ENCODE assay signal across 26 cellular contexts in genomic region chr2:150445404-150445803, GRCh38. TPM values are rescaled to one million over a fixed set of nuclear protein-coding genes. Genes with fewer than 3 reads are reported as not detected.
DNase-seq lines count a peak whose midpoint lies in the region; ATAC-seq, FAIRE-seq and TF ChIP-seq lines count a peak whose summit lies in the region.
"Had no signal": no experiment of that assay in that cellular context is flagged by ENCODE, and none has a peak within 500 bp of the region (broad histone marks: within the 10 kb centered on the region; RNA-seq: fewer than 3 reads in every experiment).

No MANE protein-coding gene starts in this region.

- 0 out of 3 replicates have a peak, but pooled peaks cover 2% of the 10 kb centered on the region for H3K9me3 ChIP-seq in A549
- H3K9me3 ChIP-seq in K562 (replicated peaks; ENCODE audit: control insufficient read depth, insufficient read depth, low read depth, low read length) = no peaks in the 10 kb centered on the region
- no peaks in the 10 kb centered on the region for H3K9me3 ChIP-seq in uterus
- no peaks in the 10 kb centered on the region for H3K9me3 ChIP-seq in right cardiac atrium (ENCODE audit: control insufficient read depth, low read length)
- H3K9me3 ChIP-seq: BE2C, BLaER1 had no signal

- no peak for TF ChIP-seq RAD21 in A549 (conservative IDR thresholded peaks at IDR 0.05 in 1 of 2, IDR thresholded peaks at IDR 0.05 in 1 of 2)
- no peak for TF ChIP-seq RAD21 in K562 (CRISPR knock-in tag; conservative IDR thresholded peaks at IDR 0.05 in 1 of 2, IDR thresholded peaks at IDR 0.05 in 1 of 2)

- H3K36me3 ChIP-seq in K562 (ENCODE audit: control insufficient read depth, insufficient read depth, low read length) (no peaks in the 10 kb centered on the region), uterus (no peaks in the 10 kb centered on the region)
- H3K36me3 ChIP-seq: BE2C, BLaER1 had no signal

- no peak overlapping the region for H3K4me3 ChIP-seq in A549
- H3K4me3 ChIP-seq in K562 = no peak overlapping the region
- no peak overlapping the region for H3K4me3 ChIP-seq in uterus
- H3K4me3 ChIP-seq in right cardiac atrium (ENCODE audit: low read length) = no peak overlapping the region
- H3K4me3 ChIP-seq: BLaER1 had no signal

- no peak for ATAC-seq in A549
- ATAC-seq in K562 = no peak
- no peak for ATAC-seq in HG03520 (IDR thresholded peaks at IDR 0.05; ENCODE audit: unreplicated experiment)
- ATAC-seq in right cardiac atrium = no peak

- H3K9me1 ChIP-seq in K562 (ENCODE audit: control insufficient read depth, insufficient read depth, low read length) = no peaks in the 10 kb centered on the region

- no peak overlapping the region for H2AFZ ChIP-seq in K562 (ENCODE audit: low read depth, low read length)

- H4K20me1 ChIP-seq in K562 (replicated peaks; ENCODE audit: control insufficient read depth, insufficient read depth, low read length) = no peaks in the 10 kb centered on the region
- H4K20me1 ChIP-seq: BLaER1 had no signal

- 70% methylated on average over 1 of the region's 1 CpG for WGBS in A549 (ENCODE audit: missing lambda C conversion rate)
- 0% methylated on average over 1 of the region's 1 CpG for WGBS in K562 (ENCODE audit: insufficient coverage, low coverage, missing lambda C conversion rate)
- 87% methylated on average over 1 of the region's 1 CpG for WGBS in right cardiac atrium

- no peak for TF ChIP-seq CTCF in A549 (IDR thresholded peaks at IDR 0.05)
- no peak for TF ChIP-seq CTCF in K562 (IDR thresholded peaks at IDR 0.05 in 2 of 3, conservative IDR thresholded peaks at IDR 0.05 in 1 of 3; ENCODE audit: insufficient read depth in 2 of 3, low read depth in 1 of 3, low read length in 3 of 3)
- TF ChIP-seq CTCF in uterus (IDR thresholded peaks at IDR 0.05) = no peak

- H3K27me3 ChIP-seq in K562 (ENCODE audit: control insufficient read depth in 2 of 2, insufficient read depth in 2 of 2, low read length in 2 of 2) (no peaks in the 10 kb centered on the region), uterus (no peaks in the 10 kb centered on the region), right cardiac atrium (ENCODE audit: control insufficient read depth, insufficient read depth) (no peaks in the 10 kb centered on the region)
- H3K27me3 ChIP-seq: BE2C, BLaER1 had no signal

- no peak overlapping the region for H3K9ac ChIP-seq in K562 (ENCODE audit: insufficient read depth in 1 of 2, low read depth in 2 of 2, low read length in 2 of 2)
- H3K9ac ChIP-seq: BLaER1 had no signal

- intact Hi-C loops in K562 (cut with micrococcal nuclease) (no loop called here), uterus (cut with DNase I; ENCODE audit: low total_unique reads) (no loop called here), right cardiac atrium (cut with DNase I) (no loop called here)

- H3K79me2 ChIP-seq in K562 (ENCODE audit: control insufficient read depth, insufficient read depth, low read length) = no peaks in the 10 kb centered on the region

- no peak for FAIRE-seq in A549 (lab: Jason Lieb, UNC)
- FAIRE-seq in G401.6 (lab: Jason Lieb, UNC) = peak; percentile 6
- no peak for FAIRE-seq in K562 (lab: Jason Lieb, UNC)
- FAIRE-seq: A204.1, GM12891, GM19239 had no signal

- TF ChIP-seq POLR2A in A549 (IDR thresholded peaks at IDR 0.05; ENCODE audit: low read length) (no peak), K562 (conservative IDR thresholded peaks at IDR 0.05) (no peak), uterus (IDR thresholded peaks at IDR 0.05) (no peak)

- H3K4me2 ChIP-seq in A549 = no peak overlapping the region
- H3K4me2 ChIP-seq in K562 (ENCODE audit: insufficient read depth, low read length) = no peak overlapping the region
- H3K4me2 ChIP-seq: BLaER1 had no signal

- TF ChIP-seq EP300 in A549 (IDR thresholded peaks at IDR 0.05) = no peak
- no peak for TF ChIP-seq EP300 in K562 (IDR thresholded peaks at IDR 0.05; ENCODE audit: low read length)

- H3K27ac ChIP-seq in A549 (no peak overlapping the region), K562 (ENCODE audit: extremely low read depth, low read depth, low read length) (no peak overlapping the region), uterus (no peak overlapping the region), right cardiac atrium (ENCODE audit: low read length) (no peak overlapping the region)
- H3K27ac ChIP-seq: BLaER1 had no signal

- in situ Hi-C loops in K562 (cut with MboI) = no loop called here

- DNase-seq in A549 (ENCODE audit: low read depth in 1 of 2, low spot score in 1 of 2) (no peak), K562 (ENCODE audit: extremely low read depth in 1 of 4, low spot score in 3 of 4) (no peak), uterus (no peak), right cardiac atrium (no peak)
- DNase-seq: 8988T; AML-193; BE2C; C1 segment of cervical spinal cord; CD4-positive, alpha-beta memory T cell; CD4-positive, CD25-positive, alpha-beta regulatory T cell; CD8-positive, alpha-beta memory T cell; COR-L47; DMS 273 treated with DMSO at 0.1 percent for 48 hours; DMS153; DMS53; DMS79; DND-41; EL; GF-D8 had no signal

- CTCF ChIA-PET in A549 (lab: Yijun Ruan, JAX) (no interaction called here), K562 (lab: Yijun Ruan, JAX; ENCODE audit: low intra/inter-chr PET ratio) (no interaction called here)

- no TSS peak for BruUV-seq in K562 (replicated peaks; lab: Mats Ljungman, UMichigan)

- POLR2A ChIA-PET in A549 (lab: Yijun Ruan, JAX) = no interaction called here
- POLR2A ChIA-PET in K562 (lab: Yijun Ruan, JAX) = no interaction called here

- H3K4me1 ChIP-seq in A549 (0 out of 3 replicates have a peak, but pooled peaks cover 5% of the 10 kb centered on the region), K562 (replicated peaks in 1 of 2; ENCODE audit: control insufficient read depth in 2 of 2, insufficient read depth in 2 of 2, low read length in 2 of 2) (no peaks in the 10 kb centered on the region), uterus (no peaks in the 10 kb centered on the region), right cardiac atrium (ENCODE audit: control insufficient read depth, insufficient read depth, low read length) (no peaks in the 10 kb centered on the region)
- H3K4me1 ChIP-seq: BE2C, BLaER1 had no signal

TF ChIP-seq in A549, 52 proteins besides CTCF, POLR2A, EP300 and RAD21:
- peak; percentile 93 for TF ChIP-seq MAFK (IDR thresholded peaks at IDR 0.05; ENCODE audit: partially characterized antibody)
- TF ChIP-seq TFCP2L1 (CRISPR knock-in tag; IDR thresholded peaks at IDR 0.05) = no peak

TF ChIP-seq in K562, 482 proteins besides CTCF, POLR2A, EP300 and RAD21:
- TF ChIP-seq SRSF9 (IDR thresholded peaks at IDR 0.05; ENCODE audit: borderline replicate concordance, low read depth, low read length) (no peak), MAFF (IDR thresholded peaks at IDR 0.05; ENCODE audit: low read length) (peak; percentile 80), C11orf30 (IDR thresholded peaks at IDR 0.05; ENCODE audit: low read depth) (peak; percentile 72), SMARCA5 (IDR thresholded peaks at IDR 0.05) (no peak), HMBOX1 (IDR thresholded peaks at IDR 0.05) (no peak), ZNF316 (IDR thresholded peaks at IDR 0.05) (peak; percentile 86), MAFG (tag; conservative IDR thresholded peaks at IDR 0.05) (peak; percentile 74), MAFK (IDR thresholded peaks at IDR 0.05; ENCODE audit: low read length) (peak; percentile 78), IFI16 (CRISPR knock-in tag; IDR thresholded peaks at IDR 0.05) (no peak)

RNA-seq across cellular contexts. Expression of gene RND3, which starts 42.1 kb away (rescaled TPM):
- polyA plus RNA-seq in A549 (2011; rRNA removed) (127 and 137 TPM in 2 replicates), A549 (2017; fragmentation: RNase III; extraction: RNeasy Plus Mini Kit Qiagen cat#74134 plus additional on column Dnase treatment) (56.8 to 62.0 TPM (median 61.7 TPM) in 3 replicates), K562 (2011; rRNA removed) (0.22 TPM in 1 of 2 replicates, not detected in the other), K562 (2014; fragmentation: Illumina TruSeq; extraction: Trizol) (0.08 and 0.33 TPM in 2 replicates), K562 (2014; fragmentation: Nextera tagmentation; extraction: Ambion mirVana) (not detected), K562 (2014; rRNA removed) (0.07 and 0.23 TPM in 2 replicates), right cardiac atrium (16.4 TPM)
- 33.7 and 35.9 TPM in 2 replicates for polyA plus RNA-seq in A549 (2012; cell fraction: cytosol; rRNA removed)
- 21.6 and 24.5 TPM in 2 replicates for polyA plus RNA-seq in A549 (2012; cell fraction: nucleus; rRNA removed)
- polyA minus RNA-seq in A549 (2011; rRNA and poly(A)+ RNA removed) = 137 and 144 TPM in 2 replicates
- total RNA-seq in K562 (2011; cell fraction: chromatin; rRNA removed; ENCODE audit: low replicate concordance) = not detected in 2 replicates
- not detected in 2 replicates for total RNA-seq in K562 (2011; cell fraction: nucleolus; rRNA removed)
- not detected in 2 replicates for total RNA-seq in K562 (2011; cell fraction: nucleoplasm; rRNA removed)
- total RNA-seq in K562 (2014; rRNA removed) (0.16 TPM in 1 of 2 replicates, not detected in the other), K562 (2014; rRNA removed; fragmentation: Illumina TruSeq; extraction: Trizol) (not detected in 2 replicates), K562 (2015; rRNA removed; fragmentation: Illumina TruSeq; extraction: Trizol) (0.29 and 0.30 TPM in 2 replicates), K562 (2021) (0.51 and 0.64 TPM in 2 replicates), uterus (10 to 100 TPM; 12.6 to 69.4 (median 41.1) TPM), right cardiac atrium (10 to 100 TPM in 3 of 4 donors, 1 to 10 TPM in 1; 9.1 to 32.7 (median 16.1) TPM)
- polyA plus RNA-seq in K562 (2011; cell fraction: cytosol; rRNA removed) = 0.19 TPM in 1 of 2 replicates, not detected in the other
- polyA plus RNA-seq in K562 (2011; cell fraction: nucleus; rRNA removed) = not detected in 2 replicates
- 0.22 and 0.25 TPM in 2 replicates for polyA plus RNA-seq in K562 (2012)
- not detected in 2 replicates for polyA minus RNA-seq in K562 (2011; rRNA and poly(A)+ RNA removed)
- not detected in 2 replicates for polyA minus RNA-seq in K562 (2011; cell fraction: cytosol; rRNA and poly(A)+ RNA removed)
- 0.56 TPM in 1 of 2 replicates, not detected in the other for polyA minus RNA-seq in K562 (2011; cell fraction: nucleus; rRNA and poly(A)+ RNA removed)
- total RNA-seq: CD4-positive, alpha-beta memory T cell; CD4-positive, CD25-positive, alpha-beta regulatory T cell; CD8-positive, alpha-beta memory T cell had no signal
- polyA plus RNA-seq: CD14-positive monocyte; CD4-positive, alpha-beta memory T cell; CD4-positive, CD25-positive, alpha-beta regulatory T cell; CD8-positive, alpha-beta memory T cell had no signal

Comparison
In these comparisons a context has a peak if more than half of its experiments do, and no peak if none do; other contexts are left out.
1. RNA of gene RND3, which starts 42.1 kb away (total RNA-seq): 12.6 to 69.4 TPM in uterus and 9.1 to 32.7 TPM in right cardiac atrium; 0.16 to 0.64 TPM in K562; every median in the first group is over 4 times any median in the second.
2. Of the 35 proteins assayed by ChIP-seq in both K562 and A549: peak only in K562: none; only in A549: none; in both: MAFK; in neither: 34.